ENCODE assay signal across 16 cellular contexts in the genomic region with DNA sequence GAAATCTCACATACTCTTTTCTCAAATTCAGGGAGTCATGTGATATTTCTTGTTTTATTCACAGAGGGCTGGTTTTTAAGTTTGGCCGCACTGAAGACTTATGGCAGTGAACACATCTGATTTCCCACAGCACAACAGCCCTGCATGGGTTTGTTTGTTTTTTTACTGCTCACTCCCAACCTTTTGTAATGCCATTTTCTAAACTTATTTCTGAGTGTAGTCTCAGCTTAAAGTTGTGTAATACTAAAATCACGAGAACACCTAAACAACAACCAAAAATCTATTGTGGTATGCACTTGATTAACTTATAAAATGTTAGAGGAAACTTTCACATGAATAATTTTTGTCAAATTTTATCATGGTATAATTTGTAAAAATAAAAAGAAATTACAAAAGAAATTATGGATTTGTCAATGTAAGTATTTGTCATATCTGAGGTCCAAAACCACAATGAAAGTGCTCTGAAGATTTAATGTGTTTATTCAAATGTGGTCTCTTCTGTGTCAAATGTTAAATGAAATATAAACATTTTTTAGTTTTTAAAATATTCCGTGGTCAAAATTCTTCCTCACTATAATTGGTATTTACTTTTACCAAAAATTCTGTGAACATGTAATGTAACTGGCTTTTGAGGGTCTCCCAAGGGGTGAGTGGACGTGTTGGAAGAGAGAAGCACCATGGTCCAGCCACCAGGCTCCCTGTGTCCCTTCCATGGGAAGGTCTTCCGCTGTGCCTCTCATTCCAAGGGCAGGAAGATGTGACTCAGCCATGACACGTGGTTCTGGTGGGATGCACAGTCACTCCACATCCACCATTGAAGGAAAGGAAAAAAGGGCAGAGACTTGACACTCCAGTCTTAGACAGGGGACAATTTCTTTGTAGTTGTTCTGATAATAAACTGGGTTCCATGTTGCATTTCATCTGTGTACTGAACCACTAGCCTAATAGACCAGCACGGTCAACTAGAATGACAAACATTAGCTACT. TPM values are rescaled to one million over a fixed set of nuclear protein-coding genes. Genes with fewer than 3 reads are reported as not detected.
A peak's percentile ranks its signal among the peaks of the same experiment; 100 is the strongest.
DNase-seq lines count a peak whose midpoint lies in the region; ATAC-seq and TF ChIP-seq lines count a peak whose summit lies in the region.
"Had no signal": no experiment of that assay in that cellular context is flagged by ENCODE, and none has a peak within 500 bp of the region (broad histone marks: within the 10 kb centered on the region; RNA-seq: fewer than 3 reads in every experiment).

No MANE protein-coding gene starts in this region.

- DNase-seq in left ventricle myocardium inferior (no peak), left ventricle myocardium superior (no peak), immature natural killer cell (no peak), vagina (ENCODE audit: extremely low spot score in 2 of 2) (no peak), glutamatergic neuron (no peak), D341Med (ENCODE audit: low spot score) (no peak)
- DNase-seq in activated naive CD8-positive, alpha-beta T cell treated with anti-CD3 and anti-CD28 coated beads for 36 hours, result peak; percentile 7
- DNase-seq: activated effector memory CD4-positive, alpha-beta T cell treated with Interleukin-2 at 50 U/mL for 16 hours; stimulated activated CD4-positive, alpha-beta T cell treated with anti-CD3 and anti-CD28 coated beads, Interleukin-4, amount 100 ng/mL, for 1 hour; T-helper 9 cell had no signal

- no peaks in the 10 kb centered on the region for H3K27me3 Mint-ChIP-seq in activated naive CD8-positive, alpha-beta T cell treated with anti-CD3 and anti-CD28 coated beads for 36 hours
- H3K27me3 Mint-ChIP-seq in immature natural killer cell (ENCODE audit: low read depth in 3 of 3), result peaks cover 0 to 2% (median 0%) of the 10 kb centered on the region in 3 donors
- peaks cover 1% of the 10 kb centered on the region for H3K27me3 Mint-ChIP-seq in glutamatergic neuron (ENCODE audit: unreplicated experiment)

- peaks cover 25% of the 10 kb centered on the region for H3K36me3 Mint-ChIP-seq in activated naive CD8-positive, alpha-beta T cell treated with anti-CD3 and anti-CD28 coated beads for 36 hours
- H3K36me3 Mint-ChIP-seq in immature natural killer cell (peaks cover 15 to 32% (median 24%) of the 10 kb centered on the region in 3 donors), glutamatergic neuron (ENCODE audit: unreplicated experiment) (no peaks in the 10 kb centered on the region)

- peaks cover 49% of the 10 kb centered on the region for H3K36me3 ChIP-seq in left ventricle myocardium inferior
- H3K36me3 ChIP-seq in vagina, result peaks cover 3 to 38% of the 10 kb centered on the region in 2 donors

- TF ChIP-seq CTCF in left ventricle myocardium inferior (IDR thresholded peaks at IDR 0.05; ENCODE audit: borderline replicate concordance) (no peak), vagina (IDR thresholded peaks at IDR 0.05) (no peak), glutamatergic neuron (IDR thresholded peaks at IDR 0.05; ENCODE audit: partially characterized antibody, unreplicated experiment) (no peak)

- ATAC-seq in left ventricle myocardium superior (no peak), HG03521 (IDR thresholded peaks at IDR 0.05; ENCODE audit: unreplicated experiment) (no peak)

- H3K9me3 Mint-ChIP-seq in activated naive CD8-positive, alpha-beta T cell treated with anti-CD3 and anti-CD28 coated beads for 36 hours, result no peaks in the 10 kb centered on the region
- H3K9me3 Mint-ChIP-seq in immature natural killer cell (no peaks in the 10 kb centered on the region), glutamatergic neuron (ENCODE audit: unreplicated experiment) (no peaks in the 10 kb centered on the region)

- H3K4me3 ChIP-seq in left ventricle myocardium inferior (no peak overlapping the region), vagina (no peak overlapping the region)
- H3K4me3 ChIP-seq: BLaER1, esophagus muscularis mucosa, HAP-1 had no signal

- no peak overlapping the region for H3K4me3 Mint-ChIP-seq in activated naive CD8-positive, alpha-beta T cell treated with anti-CD3 and anti-CD28 coated beads for 36 hours
- no peak overlapping the region for H3K4me3 Mint-ChIP-seq in immature natural killer cell
- no peak overlapping the region for H3K4me3 Mint-ChIP-seq in glutamatergic neuron (ENCODE audit: unreplicated experiment)

- peaks cover 29% of the 10 kb centered on the region for H3K4me1 ChIP-seq in left ventricle myocardium inferior
- H3K4me1 ChIP-seq in vagina, result peaks cover 28% of the 10 kb centered on the region
- H3K4me1 ChIP-seq: BLaER1, HAP-1 had no signal

- H3K9me3 ChIP-seq in left ventricle myocardium inferior (replicated peaks) (no peaks in the 10 kb centered on the region), vagina (no peaks in the 10 kb centered on the region)
- H3K9me3 ChIP-seq: BLaER1, esophagus muscularis mucosa, HAP-1 had no signal

- intact Hi-C loops in left ventricle myocardium inferior (cut with micrococcal nuclease), result no loop called here
- intact Hi-C loops in left ventricle myocardium superior (cut with micrococcal nuclease), result no loop called here
- intact Hi-C loops in vagina (cut with DNase I), result no loop called here

- no peak for TF ChIP-seq POLR2A in vagina (IDR thresholded peaks at IDR 0.05)

- H3K27ac Mint-ChIP-seq in activated naive CD8-positive, alpha-beta T cell treated with anti-CD3 and anti-CD28 coated beads for 36 hours, result peak overlapping the region; percentile 75
- H3K27ac Mint-ChIP-seq in immature natural killer cell (peak overlapping the region in 5 of 6 donors; percentile 28 to 86 (median 71)), glutamatergic neuron (ENCODE audit: unreplicated experiment) (no peak overlapping the region)

- H3K27me3 ChIP-seq in left ventricle myocardium inferior (ENCODE audit: low read depth) (no peaks in the 10 kb centered on the region), vagina (no peaks in the 10 kb centered on the region)
- H3K27me3 ChIP-seq: BLaER1, esophagus muscularis mucosa had no signal

- peak overlapping the region; percentile 70 for H3K27ac ChIP-seq in left ventricle myocardium inferior (replicated peaks)
- H3K27ac ChIP-seq in vagina, result peak overlapping the region; percentile 35
- H3K27ac ChIP-seq: BLaER1 had no signal

- H3K4me1 Mint-ChIP-seq in activated naive CD8-positive, alpha-beta T cell treated with anti-CD3 and anti-CD28 coated beads for 36 hours, result peaks cover 29% of the 10 kb centered on the region
- H3K4me1 Mint-ChIP-seq in immature natural killer cell, result peaks cover 4 to 20% of the 10 kb centered on the region in 2 donors
- H3K4me1 Mint-ChIP-seq in glutamatergic neuron (ENCODE audit: low read depth, unreplicated experiment), result no peaks in the 10 kb centered on the region

RNA-seq across cellular contexts. Expression of a gene that starts 22.8 kb away (rescaled TPM):
- total RNA-seq in left ventricle myocardium inferior (72.0 TPM), left ventricle myocardium superior (73.1 TPM), vagina (68.8 TPM), glutamatergic neuron (ENCODE audit: unreplicated experiment) (83.5 TPM)
- total RNA-seq in activated naive CD8-positive, alpha-beta T cell treated with anti-CD3 and anti-CD28 coated beads for 36 hours, result 100 to 1,000 TPM in 1 of 2 experiments, 10 to 100 TPM in 1; 89.9 to 101 TPM
- 100 to 1,000 TPM; 238 to 291 (median 240) TPM for polyA plus RNA-seq in immature natural killer cell

RNA-seq across cellular contexts. Expression of a gene that starts 59.7 kb away (rescaled TPM):
- total RNA-seq in left ventricle myocardium inferior (1.0 TPM), left ventricle myocardium superior (1.0 TPM), vagina (not detected), glutamatergic neuron (ENCODE audit: unreplicated experiment) (1.2 TPM)
- under 1 TPM; 0.29 to 0.32 TPM for total RNA-seq in activated naive CD8-positive, alpha-beta T cell treated with anti-CD3 and anti-CD28 coated beads for 36 hours
- polyA plus RNA-seq in immature natural killer cell, result not detected
- total RNA-seq: HT-29, mononuclear cell had no signal
